ENCODE assay signal across 6 cellular contexts in the genomic region with DNA sequence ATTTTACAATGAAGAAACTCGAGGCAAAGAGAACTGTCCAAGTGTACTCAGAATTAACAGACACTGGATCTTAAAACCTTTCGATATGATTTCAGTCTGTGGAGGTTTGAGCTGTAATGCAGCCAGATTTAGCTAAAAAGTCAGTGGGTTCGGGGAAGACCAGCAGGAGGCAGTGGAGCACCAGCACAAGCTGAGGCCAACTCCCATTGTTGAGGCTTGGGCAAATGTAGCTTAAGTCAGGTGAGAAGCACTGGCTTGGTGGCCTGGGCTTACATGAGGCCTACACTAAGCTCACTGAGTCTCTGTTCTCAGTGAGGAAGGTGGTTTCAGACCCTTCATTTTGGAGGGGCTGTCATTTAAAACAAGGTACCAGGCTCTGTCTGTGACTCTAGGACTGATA.
DNase-seq lines count a peak whose midpoint lies in the region; ATAC-seq, FAIRE-seq and TF ChIP-seq lines count a peak whose summit lies in the region.
"Not testable (repeated sequence)": the region's sequence is repeated elsewhere in the genome, so short reads cannot be mapped to it uniquely, and the experiment has no call there.

No MANE protein-coding gene starts in this region.

- not testable (repeated sequence) for H3K27ac Mint-ChIP-seq in H9, neural progenitor cell

- FAIRE-seq in H1 (lab: Jason Lieb, UNC): not testable (repeated sequence)

- H3K9me3 ChIP-seq in DND-41 (ENCODE audit: insufficient read depth, low read length, severe bottlenecking); H9 (ENCODE audit: control insufficient read depth, low read depth, low read length); H1 (ENCODE audit: insufficient read depth in 2 of 2, low read depth in 1 of 2, low read length in 1 of 2); neural progenitor cell (ENCODE audit: low read depth): not testable (repeated sequence)

- H3K4me3 Mint-ChIP-seq in H9, neural progenitor cell: not testable (repeated sequence)

- H2BK20ac ChIP-seq in H9 (ENCODE audit: low read depth, low read length, poor library complexity, severe bottlenecking); H1 (ENCODE audit: low read length): not testable (repeated sequence)

- not testable (repeated sequence) for H4K5ac ChIP-seq in H9 (ENCODE audit: insufficient read length, low read depth, low read length); H1 (ENCODE audit: insufficient read length, low read depth, low read length)

- H3K4me1 Mint-ChIP-seq in H9, neural progenitor cell: not testable (repeated sequence)

- not testable (repeated sequence) for H3K4ac ChIP-seq in H9 (ENCODE audit: low read depth, low read length); H1 (replicated peaks; ENCODE audit: insufficient read length, low read depth, low read length)

- H4K91ac ChIP-seq in H9 (ENCODE audit: insufficient read length, low read depth, low read length); H1 (replicated peaks; ENCODE audit: insufficient read length, low read length): not testable (repeated sequence)

- H3T11ph ChIP-seq in H9 (ENCODE audit: low read length): not testable (repeated sequence)

- H3K9ac ChIP-seq in DND-41 (ENCODE audit: low read depth, low read length); H9 (ENCODE audit: extremely low read depth, insufficient read length, low read length); H1 (replicated peaks in 1 of 4; ENCODE audit: extremely low read depth in 1 of 4, low read depth in 3 of 4, low read length in 3 of 4); neural progenitor cell: not testable (repeated sequence)

- not testable (repeated sequence) for H3K23ac ChIP-seq in H9 (ENCODE audit: insufficient read length, low read depth, low read length); H1 (ENCODE audit: insufficient read length)

- peak; percentile 19; the same call in 1 of the 3 replicates for ATAC-seq in DND-41 (ENCODE audit: insufficient read depth, low read depth)

- not testable (repeated sequence) for H2BK15ac ChIP-seq in H9 (ENCODE audit: low read depth, low read length); H1 (ENCODE audit: low read length)

- not testable (repeated sequence) for H2AFZ ChIP-seq in DND-41 (ENCODE audit: low read depth, low read length); H9 (ENCODE audit: low read length); H1 (ENCODE audit: low read length); neural progenitor cell (replicated peaks)

- not testable (repeated sequence) for H3K79me2 ChIP-seq in DND-41 (ENCODE audit: insufficient read depth, low read length); H9 (ENCODE audit: insufficient read depth, low read length); H1 (ENCODE audit: control insufficient read depth in 1 of 2, insufficient read depth in 2 of 2, low read length in 2 of 2); neural progenitor cell (ENCODE audit: low read depth)

- H3F3A ChIP-seq in neural progenitor cell (ENCODE audit: low read depth): not testable (repeated sequence)

- H3K14ac ChIP-seq in H9 (ENCODE audit: insufficient read depth, low read length); H1 (ENCODE audit: insufficient read length): not testable (repeated sequence)

- no CpG with 5 or more reads among the region's 3 CpGs for WGBS in H9 (ENCODE audit: extremely low coverage, insufficient read length, low lambda C conversion rate)
- WGBS in H1 (ENCODE audit: extremely low coverage in 1 of 2, insufficient coverage in 1 of 2, insufficient read length in 1 of 2, insufficient replicate concordance in 2 of 2, low coverage in 1 of 2, low lambda C conversion rate in 2 of 2, missing lambda C conversion rate in 1 of 2), 2 experiments: 86% methylated on average over 2 of the region's 3 CpGs; no CpG with 5 or more reads in 1 of the 2 experiments

- not testable (repeated sequence) for H3K4me2 ChIP-seq in DND-41 (ENCODE audit: insufficient read depth, low read length); H9 (ENCODE audit: insufficient read depth, insufficient read length, low read length); H1 (ENCODE audit: insufficient read depth in 1 of 2, low read depth in 2 of 2, low read length in 2 of 2); neural progenitor cell

- H2BK12ac ChIP-seq in H9 (ENCODE audit: insufficient read length, low read depth, low read length); H1 (ENCODE audit: low read depth, low read length): not testable (repeated sequence)

- peak; percentile 15 to 25; a peak in 2 of 4 replicates for TF ChIP-seq RAD21 in H1 (IDR thresholded peaks at IDR 0.05 in 1 of 2, conservative IDR thresholded peaks at IDR 0.05 in 1 of 2; ENCODE audit: low read depth in 2 of 2, low read length in 2 of 2)

- TF ChIP-seq EP300 in H1 (IDR thresholded peaks at IDR 0.05; ENCODE audit: borderline replicate concordance in 1 of 2, low read depth in 2 of 2, low read length in 2 of 2): not testable (repeated sequence)

- not testable (repeated sequence) for TF ChIP-seq POLR2A in NB4 (IDR thresholded peaks at IDR 0.05; ENCODE audit: extremely low read depth, insufficient read length); H1 (IDR thresholded peaks at IDR 0.05; ENCODE audit: control extremely low read depth in 1 of 2, low read depth in 2 of 2, low read length in 2 of 2)

- not testable (repeated sequence) for H3K36me3 Mint-ChIP-seq in H9 (ENCODE audit: insufficient read depth in 1 of 3, low read depth in 3 of 3); neural progenitor cell

- POLR2A ChIA-PET in H1 (lab: Charles Lee; ENCODE audit: partially characterized antibody): not testable (repeated sequence)

- not testable (repeated sequence) for H3K18ac ChIP-seq in H9 (ENCODE audit: insufficient read length, low read depth, low read length); H1 (ENCODE audit: extremely low read depth, low read length)

- not testable (repeated sequence) for H3K23me2 ChIP-seq in H9 (ENCODE audit: insufficient read length, low read depth, low read length, poor library complexity, severe bottlenecking); H1 (ENCODE audit: low read depth, low read length)

- H2BK5ac ChIP-seq in H9 (ENCODE audit: insufficient read length, low read length); H1 (ENCODE audit: low read depth, low read length): not testable (repeated sequence)

- CTCF ChIA-PET in H1 (lab: Charles Lee; ENCODE audit: partially characterized antibody): not testable (repeated sequence)

- H3K9me3 Mint-ChIP-seq in H9, neural progenitor cell: not testable (repeated sequence)

- H2BK120ac ChIP-seq in H9 (ENCODE audit: low read depth, low read length, poor library complexity, severe bottlenecking); H1 (replicated peaks; ENCODE audit: low read depth, low read length): not testable (repeated sequence)

- H4K8ac ChIP-seq in H9 (replicated peaks; ENCODE audit: insufficient read length, low read depth, low read length); H1 (ENCODE audit: extremely low read depth, insufficient read depth, low read length): not testable (repeated sequence)

- H2AK5ac ChIP-seq in H9 (ENCODE audit: insufficient read length, low read length); H1 (ENCODE audit: low read depth, low read length): not testable (repeated sequence)

- TF ChIP-seq CTCF in DND-41 (IDR thresholded peaks at IDR 0.05; ENCODE audit: borderline replicate concordance, extremely low read depth, low read length, poor library complexity, severe bottlenecking); NB4 (IDR thresholded peaks at IDR 0.05; ENCODE audit: low read depth, low read length); H1 (IDR thresholded peaks at IDR 0.05; ENCODE audit: control extremely low read depth in 1 of 3, insufficient read depth in 1 of 3, low read depth in 1 of 3, low read length in 3 of 3): not testable (repeated sequence)
- TF ChIP-seq CTCF in H9 (conservative IDR thresholded peaks at IDR 0.05) (peak; percentile 44; the same call in 2 of the 3 replicates), neural progenitor cell (IDR thresholded peaks at IDR 0.05) (peak; percentile 19)

- H3K36me3 ChIP-seq in DND-41 (ENCODE audit: insufficient read depth, low read length); H1 (ENCODE audit: control insufficient read depth in 2 of 4, insufficient read depth in 4 of 4, low read length in 3 of 4); neural progenitor cell: not testable (repeated sequence)

- H3K4me3 ChIP-seq in DND-41 (ENCODE audit: low read depth in 1 of 2, low read length in 2 of 2); NB4 (ENCODE audit: low read depth, low read length); H1 (ENCODE audit: extremely low read depth in 1 of 4, insufficient read depth in 2 of 4, low read depth in 3 of 4, low read length in 4 of 4); neural progenitor cell: not testable (repeated sequence)

- not testable (repeated sequence) for H4K20me1 ChIP-seq in DND-41 (ENCODE audit: insufficient read depth, low read length); H9 (ENCODE audit: control insufficient read depth, insufficient read depth, insufficient read length); H1 (replicated peaks in 1 of 2; ENCODE audit: control insufficient read depth in 1 of 2, insufficient read depth in 2 of 2, low read length in 2 of 2); neural progenitor cell (ENCODE audit: low read depth)

- DNase-seq in DND-41: not testable (repeated sequence)
- DNase-seq in H9: peak; percentile 29
- DNase-seq in NB4 (ENCODE audit: low read depth): peak; percentile 4
- peak in 1 of 2 experiments; percentile 45 for DNase-seq in H1 (ENCODE audit: low read depth in 1 of 2, low spot score in 2 of 2)
- DNase-seq in islet precursor cell: peak; percentile 36
- DNase-seq in neural progenitor cell (ENCODE audit: low spot score): peak; percentile 10

- H3K27me3 Mint-ChIP-seq in H9 (ENCODE audit: low read depth); neural progenitor cell (ENCODE audit: insufficient read depth, low read depth): not testable (repeated sequence)

- H3K27me3 ChIP-seq in DND-41 (ENCODE audit: insufficient read depth, low read length, poor library complexity); H9 (ENCODE audit: insufficient read depth, low read length); H1 (replicated peaks in 1 of 4; ENCODE audit: control insufficient read depth in 3 of 4, extremely low read depth in 1 of 4, insufficient read depth in 3 of 4, low read length in 3 of 4); neural progenitor cell: not testable (repeated sequence)

- not testable (repeated sequence) for H3K79me1 ChIP-seq in H9 (ENCODE audit: insufficient read depth, low read depth, low read length, poor library complexity, severe bottlenecking); H1 (ENCODE audit: low read depth, low read length)

- not testable (repeated sequence) for H3K56ac ChIP-seq in H9 (ENCODE audit: insufficient read length, low read depth, low read length); H1 (replicated peaks; ENCODE audit: insufficient read length, low read depth, low read length)

- not testable (repeated sequence) for H3K27ac ChIP-seq in DND-41 (ENCODE audit: low read length); H9 (ENCODE audit: insufficient read length, low read depth, low read length); H1 (ENCODE audit: low read depth, low read length); neural progenitor cell

- not testable (repeated sequence) for H3K4me1 ChIP-seq in DND-41 (ENCODE audit: insufficient read depth, low read length); H9 (ENCODE audit: insufficient read depth, low read length); H1 (replicated peaks in 1 of 4; ENCODE audit: control insufficient read depth in 3 of 4, insufficient read depth in 4 of 4, low read length in 3 of 4); neural progenitor cell
